15 cellular contexts compared by ENCODE assay signal in genomic region chr12:104515899-104516298, GRCh38.
"Had no signal": no experiment of that assay in that cellular context is flagged by ENCODE, and none has a peak within 500 bp of the region (broad histone marks: within the 10 kb centered on the region; RNA-seq: fewer than 3 reads in every experiment).

No MANE protein-coding gene starts in this region.

- H3K4me1 ChIP-seq: breast epithelium had no signal

- ATAC-seq: activated naive CD8-positive, alpha-beta T cell treated with anti-CD3 and anti-CD28 coated beads, Interleukin-2, amount 50 U/mL, for 24 hours; naive thymus-derived CD4-positive, alpha-beta T cell; WTC11 had no signal

- H3K36me3 ChIP-seq: ascending aorta, breast epithelium, tibial artery, vagina had no signal

- H3K27ac ChIP-seq: ascending aorta, breast epithelium, tibial artery, vagina had no signal

- H3K27me3 ChIP-seq: ascending aorta, breast epithelium, tibial artery, vagina had no signal

- DNase-seq: activated CD4-positive, alpha-beta memory T cell treated with anti-CD3 and anti-CD28 coated beads, Interleukin-2, amount 10 ng/mL, durations not matched to agents 7 days and 5 days; activated CD4-positive, alpha-beta T cell treated with anti-CD3 and anti-CD28 coated beads for 4 hours; activated naive CD4-positive, alpha-beta T cell; activated naive CD8-positive, alpha-beta T cell treated with anti-CD3 and anti-CD28 coated beads, Interleukin-2, amount 50 U/mL, for 24 hours; islet precursor cell; mammary epithelial cell; naive thymus-derived CD4-positive, alpha-beta T cell; posterior cingulate gyrus; retina; stimulated activated naive CD4-positive, alpha-beta T cell; tibial artery had no signal

- H3K9me3 ChIP-seq: ascending aorta, breast epithelium, tibial artery, vagina had no signal

- H3K4me3 ChIP-seq: ascending aorta, breast epithelium, tibial artery, vagina had no signal
